ENCODE assay signal across 8 cellular contexts in the genomic region with DNA sequence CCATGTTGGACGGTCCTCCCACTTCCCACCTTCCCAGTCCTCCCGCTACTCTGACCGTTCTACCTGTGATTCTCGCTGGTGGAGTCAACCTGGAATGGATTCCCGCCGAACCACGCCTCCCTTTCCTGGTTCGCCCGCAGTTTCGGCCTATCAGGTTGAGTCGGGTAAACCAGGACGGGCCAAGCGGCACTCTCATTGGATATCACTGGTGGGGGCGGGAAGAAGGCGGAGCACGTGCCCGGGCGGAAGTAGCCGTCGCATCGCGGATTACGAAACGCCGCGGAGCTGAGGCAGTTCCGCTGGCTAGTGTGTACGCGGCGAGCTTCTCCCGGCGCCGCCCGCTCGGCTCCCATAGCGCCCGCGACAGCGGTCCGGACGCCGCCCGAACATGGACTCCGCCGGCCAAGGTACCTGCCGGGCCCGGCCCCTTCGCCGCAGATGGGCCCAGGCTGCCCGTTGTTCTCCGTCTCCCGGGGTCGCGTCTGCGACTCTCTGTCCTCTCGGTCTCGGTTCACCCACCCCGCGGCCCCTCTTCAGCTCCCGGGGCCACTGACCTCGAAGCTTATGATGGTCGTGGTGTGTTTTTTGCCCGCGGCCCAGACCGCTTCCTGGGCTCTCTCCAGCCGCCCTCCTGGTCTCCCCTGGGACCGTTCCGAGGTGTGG. TPM values are rescaled to one million over a fixed set of nuclear protein-coding genes. Genes with fewer than 3 reads are reported as not detected.
DNase-seq lines count a peak whose midpoint lies in the region; ATAC-seq, FAIRE-seq and TF ChIP-seq lines count a peak whose summit lies in the region.

A gene (plus strand): TSS at position 293 of the 663 bp plus-strand sequence. CDS start 96 bp downstream, at position 389.

- H3K4me3 ChIP-seq in IMR-90 (ENCODE audit: insufficient read depth, low read depth, low read length), result peak within 1 kb of the TSS; percentile 69

- peaks cover 16 to 57% of the 10 kb centered on the region in 2 experiments for H3K79me1 ChIP-seq in IMR-90 (ENCODE audit: low read depth in 1 of 2, low read length in 2 of 2)

- FAIRE-seq in D721Med (lab: Jason Lieb, UNC), result no peak

- TF ChIP-seq POLR2A in IMR-90 (IDR thresholded peaks at IDR 0.05; ENCODE audit: low read depth, low read length), result peak; percentile 98

- WGBS in IMR-90 (ENCODE audit: extremely low coverage in 2 of 2, insufficient read length in 1 of 2), 2 experiments, result 0% methylated on average over 27 of the region's 68 CpGs; no CpG with 5 or more reads in 1 of the 2 experiments

- peak within 1 kb of the TSS; percentile 81 for H4K91ac ChIP-seq in IMR-90 (ENCODE audit: insufficient read depth, low read depth, low read length)

- H3K4ac ChIP-seq in IMR-90 (ENCODE audit: low read depth, low read length), result peak within 1 kb of the TSS; percentile 97

- H3K56ac ChIP-seq in IMR-90 (ENCODE audit: extremely low read depth, insufficient read depth, low read length), result peak within 1 kb of the TSS; percentile 87

- peaks cover 24% of the 10 kb centered on the region for H3K36me3 ChIP-seq in IMR-90 (ENCODE audit: control insufficient read depth, insufficient read depth, low read length)

- peaks cover 6% of the 10 kb centered on the region for H4K20me1 ChIP-seq in IMR-90 (ENCODE audit: insufficient read depth, low read length)

- peak within 1 kb of the TSS; percentile 94 for H3K9ac ChIP-seq in IMR-90 (ENCODE audit: low read depth, low read length)

- no peak for TF ChIP-seq CTCF in D721Med (IDR thresholded peaks at IDR 0.05; ENCODE audit: insufficient read depth, missing control alignments)
- TF ChIP-seq CTCF in IMR-90 (conservative IDR thresholded peaks at IDR 0.05; ENCODE audit: low read depth, low read length), result no peak

- H2AK5ac ChIP-seq in IMR-90 (ENCODE audit: low read depth, low read length), result peak within 1 kb of the TSS; percentile 94

- H3K18ac ChIP-seq in IMR-90 (ENCODE audit: low read depth, low read length), result peak within 1 kb of the TSS; percentile 27

- DNase-seq in D721Med (ENCODE audit: insufficient read length, low spot score) (peak; percentile 96), IMR-90 (peak; percentile 97), OCI-M1 (lab: John Stamatoyannopoulos, UW) (peak; percentile 99), activated T-cell treated with anti-CD3 and anti-CD28 coated beads for 24 hours (ENCODE audit: low read depth) (peak; percentile 98), epidermal melanocyte (ENCODE audit: insufficient read length, low spot score) (peak; percentile 100), middle frontal gyrus (ENCODE audit: extremely low spot score, low spot score) (peak; percentile 93)
- peak; percentile 95 to 98 for DNase-seq in stimulated activated CD8-positive, alpha-beta memory T cell treated with anti-CD3 and anti-CD28 coated beads, Interleukin-2, amount 100 ng/mL, for 48 hours (ENCODE audit: low read depth in 2 of 2)

- intact Hi-C loops in IMR-90 (cut with micrococcal nuclease), result loop anchor here (1.0 to 2.0 kb wide), 4 partner anchors 35 to 158 kb away; a partner anchor contains a TSS

- CTCF ChIA-PET in IMR-90 (lab: Yijun Ruan, JAX), result interaction anchor here (0.6 to 1.2 kb wide), 4 partner anchors 71 to 327 kb away, joined by 3 to 10 read pairs (median 6); a partner anchor contains a TSS

- POLR2A ChIA-PET in IMR-90 (lab: Charles Lee; ENCODE audit: unreplicated experiment), result interaction anchor here (1.6 kb wide), 1 partner anchor 115 kb away, joined by 4 read pairs; no protein-coding TSS in a partner anchor

- H2BK15ac ChIP-seq in IMR-90 (ENCODE audit: low read depth, low read length), result peak within 1 kb of the TSS; percentile 45; the same call in 1 of the 3 replicates

- dilution Hi-C loops in IMR-90 (cut with HindIII; ENCODE audit: low sequenced_read_pairs, unreplicated experiment), result no loop called here

- peak within 1 kb of the TSS; percentile 99 for H2AK9ac ChIP-seq in IMR-90 (replicated peaks; ENCODE audit: low read depth, low read length, poor library complexity)

- TF ChIP-seq RAD21 in IMR-90 (IDR thresholded peaks at IDR 0.05; ENCODE audit: low read length), result no peak

- no TSS peak for BruUV-seq in IMR-90 (replicated peaks; lab: Mats Ljungman, UMichigan)

- H3K27ac ChIP-seq in IMR-90 (ENCODE audit: insufficient read depth, low read length), result peak within 1 kb of the TSS; percentile 94

- peak within 1 kb of the TSS; percentile 35 for H2BK120ac ChIP-seq in IMR-90 (ENCODE audit: low read depth, low read length)

- peaks cover 6% of the 10 kb centered on the region for H3K4me1 ChIP-seq in IMR-90 (ENCODE audit: control insufficient read depth, insufficient read depth, low read length)

- in situ Hi-C loops in IMR-90 (cut with MboI; ENCODE audit: low sequenced_read_pairs), result loop anchor here (10.0 kb wide), 2 partner anchors 160 to 330 kb away; a partner anchor contains a TSS

- H2BK20ac ChIP-seq in IMR-90 (ENCODE audit: low read depth, low read length), result no peak within 1 kb of the TSS

- peak within 1 kb of the TSS; percentile 74 for H2BK5ac ChIP-seq in IMR-90 (ENCODE audit: low read depth, low read length, poor library complexity, severe bottlenecking)

- H3K23ac ChIP-seq in IMR-90 (ENCODE audit: low read depth, low read length), result peak within 1 kb of the TSS; percentile 46; the same call in 1 of the 2 replicates

- peak within 1 kb of the TSS; percentile 82 for H4K5ac ChIP-seq in IMR-90 (ENCODE audit: low read depth, low read length)

- H3K4me2 ChIP-seq in IMR-90 (ENCODE audit: low read depth, low read length), result peak within 1 kb of the TSS; percentile 79

- H3K27me3 ChIP-seq in IMR-90 (ENCODE audit: control insufficient read depth, insufficient read depth, low read length), result no peaks in the 10 kb centered on the region

- H2AFZ ChIP-seq in IMR-90 (replicated peaks; ENCODE audit: low read length, poor library complexity), result peak within 1 kb of the TSS; percentile 96

- ATAC-seq in GM21526 (IDR thresholded peaks at IDR 0.05; ENCODE audit: low FRiP score, unreplicated experiment) (peak; percentile 60), IMR-90 (ENCODE audit: low read depth) (peak; percentile 87)

- H3K9me1 ChIP-seq in IMR-90 (ENCODE audit: insufficient read depth, low read length), result no peaks in the 10 kb centered on the region; the same call in 1 of the 2 replicates

- no peaks in the 10 kb centered on the region for H3K9me3 ChIP-seq in IMR-90 (ENCODE audit: control insufficient read depth, insufficient read depth, low read length)

- peak within 1 kb of the TSS; percentile 94 for H3K14ac ChIP-seq in IMR-90 (replicated peaks; ENCODE audit: low read depth, low read length)

- H4K8ac ChIP-seq in IMR-90 (ENCODE audit: low read depth in 2 of 2, low read length in 2 of 2), result peak within 1 kb of the TSS; percentile 59 to 100

TF ChIP-seq in IMR-90, 13 proteins besides CTCF, POLR2A, EP300 and RAD21:
- TF ChIP-seq MAZ (IDR thresholded peaks at IDR 0.05; ENCODE audit: borderline replicate concordance, low read depth, low read length) (peak; percentile 53; the same call in 1 of the 2 replicates), CEBPB (IDR thresholded peaks at IDR 0.05; ENCODE audit: low read depth, low read length) (peak; percentile 98), MXI1 (IDR thresholded peaks at IDR 0.05; ENCODE audit: borderline replicate concordance, low read depth, low read length) (peak; percentile 95), BHLHE40 (IDR thresholded peaks at IDR 0.05; ENCODE audit: low read depth, low read length) (peak; percentile 99), MAFK (IDR thresholded peaks at IDR 0.05; ENCODE audit: low read depth, low read length) (no peak), NFE2L2 (IDR thresholded peaks at IDR 0.05; ENCODE audit: low read depth, low read length) (no peak), FOS (IDR thresholded peaks at IDR 0.05; ENCODE audit: low read depth, low read length) (no peak), RFX5 (IDR thresholded peaks at IDR 0.05; ENCODE audit: low read depth, low read length) (0 out of 2 replicates have a peak, but pooled peaks have one; percentile 14)
- TF ChIP-seq, protein P1, sequence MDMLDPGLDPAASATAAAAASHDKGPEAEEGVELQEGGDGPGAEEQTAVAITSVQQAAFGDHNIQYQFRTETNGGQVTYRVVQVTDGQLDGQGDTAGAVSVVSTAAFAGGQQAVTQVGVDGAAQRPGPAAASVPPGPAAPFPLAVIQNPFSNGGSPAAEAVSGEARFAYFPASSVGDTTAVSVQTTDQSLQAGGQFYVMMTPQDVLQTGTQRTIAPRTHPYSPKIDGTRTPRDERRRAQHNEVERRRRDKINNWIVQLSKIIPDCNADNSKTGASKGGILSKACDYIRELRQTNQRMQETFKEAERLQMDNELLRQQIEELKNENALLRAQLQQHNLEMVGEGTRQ (IDR thresholded peaks at IDR 0.05; ENCODE audit: low read depth, low read length), result peak; percentile 97
- TF ChIP-seq, protein P2, sequence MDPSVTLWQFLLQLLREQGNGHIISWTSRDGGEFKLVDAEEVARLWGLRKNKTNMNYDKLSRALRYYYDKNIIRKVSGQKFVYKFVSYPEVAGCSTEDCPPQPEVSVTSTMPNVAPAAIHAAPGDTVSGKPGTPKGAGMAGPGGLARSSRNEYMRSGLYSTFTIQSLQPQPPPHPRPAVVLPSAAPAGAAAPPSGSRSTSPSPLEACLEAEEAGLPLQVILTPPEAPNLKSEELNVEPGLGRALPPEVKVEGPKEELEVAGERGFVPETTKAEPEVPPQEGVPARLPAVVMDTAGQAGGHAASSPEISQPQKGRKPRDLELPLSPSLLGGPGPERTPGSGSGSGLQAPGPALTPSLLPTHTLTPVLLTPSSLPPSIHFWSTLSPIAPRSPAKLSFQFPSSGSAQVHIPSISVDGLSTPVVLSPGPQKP (IDR thresholded peaks at IDR 0.05; ENCODE audit: borderline replicate concordance, low read depth, low read length), result no peak

RNA-seq across cellular contexts. Expression of the gene that starts here (rescaled TPM):
- total RNA-seq in IMR-90 (2012; rRNA removed), result 113 and 119 TPM in 2 replicates
- 189 and 191 TPM in 2 replicates for polyA plus RNA-seq in IMR-90 (2012; rRNA removed)
- 217 and 218 TPM in 2 replicates for polyA plus RNA-seq in IMR-90 (2012; cell fraction: cytosol; rRNA removed)
- 189 and 198 TPM in 2 replicates for polyA plus RNA-seq in IMR-90 (2012; cell fraction: nucleus; rRNA removed; ENCODE audit: low replicate concordance)

Comparison
In these comparisons a context has a peak if more than half of its experiments do, and no peak if none do; other contexts are left out.
1. Peak in every context shown above with its lines: DNase-seq, ATAC-seq, H3K4me3 ChIP-seq and H3K27ac ChIP-seq.